In genomic region chr9:5587024-5587423, GRCh38 we compare ENCODE assay signal across 9 cellular contexts. TPM values are rescaled to one million over a fixed set of nuclear protein-coding genes. Genes with fewer than 3 reads are reported as not detected.
A peak's percentile ranks its signal among the peaks of the same experiment; 100 is the strongest.
DNase-seq lines count a peak whose midpoint lies in the region; ATAC-seq and TF ChIP-seq lines count a peak whose summit lies in the region.
"Had no signal": no experiment of that assay in that cellular context is flagged by ENCODE, and none has a peak within 500 bp of the region (broad histone marks: within the 10 kb centered on the region; RNA-seq: fewer than 3 reads in every experiment).

No MANE protein-coding gene starts in this region.

- H3K36me3 ChIP-seq in BLaER1 treated with 17β-estradiol and CSF1 and Interleukin-3, amounts not matched to agents 10 nM and 100 nM = no peaks in the 10 kb centered on the region
- H3K36me3 ChIP-seq in trophoblast cell (ENCODE audit: control insufficient read depth in 1 of 2, insufficient read depth in 2 of 2, low read length in 2 of 2) (no peaks in the 10 kb centered on the region), left ventricle myocardium inferior (no peaks in the 10 kb centered on the region)
- H3K36me3 ChIP-seq: transverse colon had no signal

- TF ChIP-seq CTCF in left ventricle myocardium inferior (IDR thresholded peaks at IDR 0.05; ENCODE audit: borderline replicate concordance) = no peak

- H2BK12ac ChIP-seq in trophoblast cell (ENCODE audit: low read length) = no peak overlapping the region

- H4K20me1 ChIP-seq in BLaER1 treated with 17β-estradiol and CSF1 and Interleukin-3, amounts not matched to agents 10 nM and 100 nM = no peaks in the 10 kb centered on the region

- no peak for ATAC-seq in HG03378 (IDR thresholded peaks at IDR 0.05; ENCODE audit: unreplicated experiment)
- ATAC-seq in GM18868 (IDR thresholded peaks at IDR 0.05; ENCODE audit: unreplicated experiment) = no peak
- ATAC-seq in HG03196 (IDR thresholded peaks at IDR 0.05; ENCODE audit: unreplicated experiment) = no peak

- no peak overlapping the region for H3K4me3 ChIP-seq in BLaER1 treated with 17β-estradiol and CSF1 and Interleukin-3, amounts not matched to agents 10 nM and 100 nM
- H3K4me3 ChIP-seq in trophoblast cell (ENCODE audit: low read depth, low read length) (no peak overlapping the region), left ventricle myocardium inferior (no peak overlapping the region)
- H3K4me3 ChIP-seq: transverse colon had no signal

- no peak overlapping the region for H3K14ac ChIP-seq in trophoblast cell (ENCODE audit: low read length)

- H4K12ac ChIP-seq in trophoblast cell (ENCODE audit: low read depth, low read length) = no peak overlapping the region

- no peak overlapping the region for H3K18ac ChIP-seq in trophoblast cell (ENCODE audit: low read length)

- no peaks in the 10 kb centered on the region for H3K79me1 ChIP-seq in trophoblast cell (ENCODE audit: low read length)

- no CpG with 5 or more reads among the region's 1 CpG for WGBS in trophoblast cell (ENCODE audit: extremely low coverage, insufficient coverage, insufficient read length)

- DNase-seq in M059J (ENCODE audit: low read depth) (peak; percentile 81), amniotic stem cell (lab: John Stamatoyannopoulos, UW) (peak; percentile 24), trophoblast cell (peak; percentile 96), left ventricle myocardium inferior (no peak)
- DNase-seq: transverse colon had no signal

- H3K4me1 ChIP-seq in BLaER1 treated with 17β-estradiol and CSF1 and Interleukin-3, amounts not matched to agents 10 nM and 100 nM = peaks cover 46 to 95% (median 56%) of the 10 kb centered on the region in 10 experiments
- peaks cover 2 to 4% of the 10 kb centered on the region in 2 experiments for H3K4me1 ChIP-seq in trophoblast cell (ENCODE audit: control insufficient read depth in 1 of 2, insufficient read depth in 2 of 2, low read length in 2 of 2)
- H3K4me1 ChIP-seq in left ventricle myocardium inferior = peaks cover 18% of the 10 kb centered on the region

- peak overlapping the region in 7 of 11 experiments; percentile 18 to 77 (median 63); a peak in 13 of 22 replicates for H3K4me2 ChIP-seq in BLaER1 treated with 17β-estradiol and CSF1 and Interleukin-3, amounts not matched to agents 10 nM and 100 nM
- no peak overlapping the region for H3K4me2 ChIP-seq in trophoblast cell (ENCODE audit: low read length)

- no peaks in the 10 kb centered on the region for H3K79me2 ChIP-seq in trophoblast cell (ENCODE audit: control insufficient read depth, insufficient read depth, low read length, poor library complexity)

- no peak overlapping the region for H2BK5ac ChIP-seq in trophoblast cell (ENCODE audit: low read depth, low read length, poor library complexity)

- H2AK5ac ChIP-seq in trophoblast cell (ENCODE audit: low read length) = no peak overlapping the region

- no peak overlapping the region for H4K91ac ChIP-seq in trophoblast cell (ENCODE audit: low read depth, low read length)

- H2AFZ ChIP-seq in trophoblast cell (ENCODE audit: insufficient read depth, low read length, poor library complexity) = no peak overlapping the region

- peaks cover 0 to under 1% (median 0%) of the 10 kb centered on the region in 11 experiments; a peak in 3 of 22 replicates for H3K9me3 ChIP-seq in BLaER1 treated with 17β-estradiol and CSF1 and Interleukin-3, amounts not matched to agents 10 nM and 100 nM (replicated peaks in 1 of 11)
- H3K9me3 ChIP-seq in trophoblast cell (ENCODE audit: insufficient read depth, low read depth, low read length) (no peaks in the 10 kb centered on the region), left ventricle myocardium inferior (replicated peaks) (no peaks in the 10 kb centered on the region)
- H3K9me3 ChIP-seq: transverse colon had no signal

- peak overlapping the region in 1 of 11 experiments; percentile 22; a peak in 1 of 22 replicates for H3K9ac ChIP-seq in BLaER1 treated with 17β-estradiol and CSF1 and Interleukin-3, amounts not matched to agents 10 nM and 100 nM
- no peak overlapping the region for H3K9ac ChIP-seq in trophoblast cell (ENCODE audit: low read length)

- no peak overlapping the region for H2BK120ac ChIP-seq in trophoblast cell (ENCODE audit: insufficient read depth, low read length, poor library complexity)

- intact Hi-C loops in left ventricle myocardium inferior (cut with micrococcal nuclease) = loop anchor here (5.0 kb wide), 1 partner anchor 130 kb away; no protein-coding TSS in a partner anchor

- H3K27me3 ChIP-seq in BLaER1 treated with 17β-estradiol and CSF1 and Interleukin-3, amounts not matched to agents 10 nM and 100 nM = no peaks in the 10 kb centered on the region
- H3K27me3 ChIP-seq in trophoblast cell (ENCODE audit: insufficient read depth, low read length) (no peaks in the 10 kb centered on the region), left ventricle myocardium inferior (ENCODE audit: low read depth) (no peaks in the 10 kb centered on the region)
- H3K27me3 ChIP-seq: transverse colon had no signal

- H3K4ac ChIP-seq in trophoblast cell (ENCODE audit: low read depth, low read length) = no peak overlapping the region

- H3K23ac ChIP-seq in trophoblast cell (ENCODE audit: low read length) = no peak overlapping the region

- H3K27ac ChIP-seq in BLaER1 treated with 17β-estradiol and CSF1 and Interleukin-3, amounts not matched to agents 10 nM and 100 nM = peak overlapping the region in 6 of 11 experiments; percentile 11 to 69 (median 56); a peak in 9 of 22 replicates
- H3K27ac ChIP-seq in trophoblast cell (ENCODE audit: low read depth, low read length) (no peak overlapping the region), left ventricle myocardium inferior (replicated peaks) (no peak overlapping the region)

- H4K8ac ChIP-seq in trophoblast cell (ENCODE audit: low read depth, low read length) = no peak overlapping the region

RNA-seq across cellular contexts. Expression of gene RIC1, which starts 41.9 kb away (rescaled TPM):
- 27.0 and 33.4 TPM in 2 replicates for total RNA-seq in M059J (2014; rRNA removed; shearing (Covaris generic))
- 16.3 and 16.6 TPM in 2 replicates for polyA plus RNA-seq in trophoblast cell (2013)
- 7.1 TPM for total RNA-seq in left ventricle myocardium inferior

Comparison
In these comparisons a context has a peak if more than half of its experiments do, and no peak if none do; other contexts are left out.
1. H3K27ac ChIP-seq: peak in BLaER1 treated with 17β-estradiol and CSF1 and Interleukin-3, amounts not matched to agents 10 nM and 100 nM (6 of 11); none in trophoblast cell (single experiment) and left ventricle myocardium inferior (single experiment).